Comparison of ENCODE assay signal across 10 cellular contexts in genomic region chr15:81293728-81294500, GRCh38. TPM values are rescaled to one million over a fixed set of nuclear protein-coding genes. Genes with fewer than 3 reads are reported as not detected.
DNase-seq lines count a peak whose midpoint lies in the region; ATAC-seq, FAIRE-seq and TF ChIP-seq lines count a peak whose summit lies in the region.
"Had no signal": no experiment of that assay in that cellular context is flagged by ENCODE, and none has a peak within 500 bp of the region (broad histone marks: within the 10 kb centered on the region; RNA-seq: fewer than 3 reads in every experiment).

No MANE protein-coding gene starts in this region.

- H3K4me1 ChIP-seq in kidney (ENCODE audit: control insufficient read depth in 1 of 2, insufficient read depth in 1 of 2, low read depth in 1 of 2, low read length in 2 of 2) = peaks cover 0 to 14% of the 10 kb centered on the region in 2 donors

- no peaks in the 10 kb centered on the region for H3K36me3 ChIP-seq in kidney (ENCODE audit: control insufficient read depth in 1 of 2, insufficient read depth in 2 of 2, low read length in 2 of 2)

- no peaks in the 10 kb centered on the region for H3K9me3 Mint-ChIP-seq in activated naive CD8-positive, alpha-beta T cell treated with anti-CD3 and anti-CD28 coated beads, Interleukin-2, amount 50 U/mL, for 24 hours
- H3K9me3 Mint-ChIP-seq: nephron had no signal

- no peaks in the 10 kb centered on the region for H3K9me3 ChIP-seq in kidney (ENCODE audit: control insufficient read depth in 1 of 2, low read length in 2 of 2)

- no peak overlapping the region for H3K9ac ChIP-seq in kidney (ENCODE audit: low read length in 2 of 2)

- intact Hi-C loops in kidney (cut with DNase I) = no loop called here

- FAIRE-seq in kidney (lab: Jason Lieb, UNC) = no peak

- DNase-seq in T-helper 1 cell (peak; percentile 45 to 91 (median 62)), kidney (no peak), NCI-H774 (lab: John Stamatoyannopoulos, UW) (no peak), NCI-H1105 treated with DMSO at 0.1 percent for 48 hours (lab: John Stamatoyannopoulos, UW) (no peak)
- DNase-seq in activated naive CD8-positive, alpha-beta T cell treated with anti-CD3 and anti-CD28 coated beads, Interleukin-2, amount 50 U/mL, for 24 hours = peak; percentile 76
- peak; percentile 77 to 81 for DNase-seq in stimulated activated CD4-positive, alpha-beta T cell treated with anti-CD3 and anti-CD28 coated beads, Interleukin-2, amount 100 ng/mL, for 24 hours

- TF ChIP-seq CTCF in kidney (IDR thresholded peaks at IDR 0.05; ENCODE audit: borderline replicate concordance, extremely low read depth, insufficient read depth) = no peak

- ATAC-seq in GM19025 (IDR thresholded peaks at IDR 0.05; ENCODE audit: low read depth, unreplicated experiment) (peak; percentile 61), HG03045 (IDR thresholded peaks at IDR 0.05; ENCODE audit: unreplicated experiment) (peak; percentile 55)
- peak; percentile 69 for ATAC-seq in activated naive CD8-positive, alpha-beta T cell treated with anti-CD3 and anti-CD28 coated beads, Interleukin-2, amount 50 U/mL, for 24 hours

- H3K27me3 Mint-ChIP-seq in activated naive CD8-positive, alpha-beta T cell treated with anti-CD3 and anti-CD28 coated beads, Interleukin-2, amount 50 U/mL, for 24 hours = no peaks in the 10 kb centered on the region

- H3K4me3 Mint-ChIP-seq in activated naive CD8-positive, alpha-beta T cell treated with anti-CD3 and anti-CD28 coated beads, Interleukin-2, amount 50 U/mL, for 24 hours = peak overlapping the region; percentile 96
- H3K4me3 Mint-ChIP-seq: nephron had no signal

- H3K4me3 ChIP-seq in kidney (ENCODE audit: low read length in 2 of 2) = peak overlapping the region in 1 of 2 donors; percentile 18

- peaks cover 9% of the 10 kb centered on the region for H3K36me3 Mint-ChIP-seq in activated naive CD8-positive, alpha-beta T cell treated with anti-CD3 and anti-CD28 coated beads, Interleukin-2, amount 50 U/mL, for 24 hours (ENCODE audit: low read depth)

- H3K4me1 Mint-ChIP-seq in activated naive CD8-positive, alpha-beta T cell treated with anti-CD3 and anti-CD28 coated beads, Interleukin-2, amount 50 U/mL, for 24 hours = peaks cover 97% of the 10 kb centered on the region

- H3K27ac ChIP-seq in kidney (ENCODE audit: low read depth in 2 of 2, low read length in 2 of 2) = peak overlapping the region in 1 of 2 donors; percentile 47
- H3K27ac ChIP-seq: VCaP had no signal

- peak overlapping the region; percentile 98 for H3K27ac Mint-ChIP-seq in activated naive CD8-positive, alpha-beta T cell treated with anti-CD3 and anti-CD28 coated beads, Interleukin-2, amount 50 U/mL, for 24 hours

RNA-seq across cellular contexts. Expression of gene STARD5, which starts 30.0 kb away (rescaled TPM):
- total RNA-seq in kidney = 4.1 TPM
- 3.2 TPM for polyA plus RNA-seq in kidney (ENCODE audit: insufficient read depth, low read depth, low replicate concordance)

Comparison
In these comparisons a context has a peak if more than half of its experiments do, and no peak if none do; other contexts are left out.
1. DNase-seq: peak in T-helper 1 cell (5 of 5), activated naive CD8-positive, alpha-beta T cell treated with anti-CD3 and anti-CD28 coated beads, Interleukin-2, amount 50 U/mL, for 24 hours (single experiment) and stimulated activated CD4-positive, alpha-beta T cell treated with anti-CD3 and anti-CD28 coated beads, Interleukin-2, amount 100 ng/mL, for 24 hours (2 of 2); none in kidney (single experiment), NCI-H774 (single experiment) and NCI-H1105 treated with DMSO at 0.1 percent for 48 hours (single experiment).
2. Peak in every context shown above with its lines, with median percentiles within 50 percentile points of each other: ATAC-seq.